In genomic region chr2:85433511-85434089, GRCh38 we compare ENCODE assay signal across 8 cellular contexts. TPM values are rescaled to one million over a fixed set of nuclear protein-coding genes. Genes with fewer than 3 reads are reported as not detected.
A peak's percentile ranks its signal among the peaks of the same experiment; 100 is the strongest.
DNase-seq lines count a peak whose midpoint lies in the region; TF ChIP-seq lines count a peak whose summit lies in the region.

No MANE protein-coding gene starts in this region.

- H3K9me3 Mint-ChIP-seq in activated T-cell treated with anti-CD3 and anti-CD28 coated beads, Interleukin-2, amount 50 U/mL, for 24 hours = no peaks in the 10 kb centered on the region

- H3K27ac Mint-ChIP-seq in activated T-cell treated with anti-CD3 and anti-CD28 coated beads, Interleukin-2, amount 50 U/mL, for 24 hours = no peak overlapping the region

- 41% methylated on average over 4 of the region's 6 CpGs for WGBS in suprapubic skin

- no peaks in the 10 kb centered on the region for H3K36me3 ChIP-seq in suprapubic skin

- H3K4me1 Mint-ChIP-seq in activated T-cell treated with anti-CD3 and anti-CD28 coated beads, Interleukin-2, amount 50 U/mL, for 24 hours (ENCODE audit: low read depth) = peaks cover 17% of the 10 kb centered on the region

- H3K4me3 Mint-ChIP-seq in activated T-cell treated with anti-CD3 and anti-CD28 coated beads, Interleukin-2, amount 50 U/mL, for 24 hours = no peak overlapping the region

- no peak for TF ChIP-seq POLR2A in suprapubic skin (IDR thresholded peaks at IDR 0.05)

- no peaks in the 10 kb centered on the region for H3K36me3 Mint-ChIP-seq in activated T-cell treated with anti-CD3 and anti-CD28 coated beads, Interleukin-2, amount 50 U/mL, for 24 hours (ENCODE audit: low read depth)

- peak; percentile 47 for DNase-seq in NCI-H2029 (lab: John Stamatoyannopoulos, UW)
- no peak for DNase-seq in NCI-H2029 treated with DMSO at 0.1 percent for 48 hours (lab: John Stamatoyannopoulos, UW)
- DNase-seq in brain pericyte (ENCODE audit: low read depth, low spot score) = peak; percentile 92
- DNase-seq in kidney tubule cell (ENCODE audit: low spot score) = peak; percentile 76
- DNase-seq in suprapubic skin (ENCODE audit: low spot score in 2 of 2) = peak; percentile 91 to 93
- no peak for DNase-seq in stimulated activated naive CD4-positive, alpha-beta T cell treated with Interleukin-2 at 50 U/mL for 16 hours (lab: John Stamatoyannopoulos, UW)
- DNase-seq in activated CD8-positive, alpha-beta memory T cell treated with anti-CD3 and anti-CD28 coated beads, Interleukin-2, amount 50 U/mL, for 4 hours = no peak
- no peak for DNase-seq in activated T-cell treated with anti-CD3 and anti-CD28 coated beads, Interleukin-2, amount 50 U/mL, for 24 hours

- no peaks in the 10 kb centered on the region for H3K27me3 ChIP-seq in suprapubic skin

- no peak for TF ChIP-seq CTCF in suprapubic skin (IDR thresholded peaks at IDR 0.05)

- H3K27ac ChIP-seq in suprapubic skin = peak overlapping the region; percentile 15

- H3K27me3 Mint-ChIP-seq in activated T-cell treated with anti-CD3 and anti-CD28 coated beads, Interleukin-2, amount 50 U/mL, for 24 hours = no peaks in the 10 kb centered on the region

- H3K4me3 ChIP-seq in suprapubic skin = no peak overlapping the region

- peaks cover 57% of the 10 kb centered on the region for H3K4me1 ChIP-seq in suprapubic skin

- H3K9me3 ChIP-seq in suprapubic skin = no peaks in the 10 kb centered on the region

- no peak for TF ChIP-seq EP300 in suprapubic skin (IDR thresholded peaks at IDR 0.05)

RNA-seq across cellular contexts. Expression of gene SH2D6, which starts 15.1 kb away (rescaled TPM):
- total RNA-seq in suprapubic skin = not detected

RNA-seq across cellular contexts. Expression of gene CAPG, which starts 23.4 kb away (rescaled TPM):
- 100 to 1,000 TPM; 139 to 212 (median 172) TPM for total RNA-seq in suprapubic skin

Comparison
In these comparisons a context has a peak if more than half of its experiments do, and no peak if none do; other contexts are left out.
1. DNase-seq: peak in NCI-H2029 (single experiment), brain pericyte (single experiment), kidney tubule cell (single experiment) and suprapubic skin (2 of 2); none in NCI-H2029 treated with DMSO at 0.1 percent for 48 hours (single experiment), stimulated activated naive CD4-positive, alpha-beta T cell treated with Interleukin-2 at 50 U/mL for 16 hours (single experiment), activated CD8-positive, alpha-beta memory T cell treated with anti-CD3 and anti-CD28 coated beads, Interleukin-2, amount 50 U/mL, for 4 hours (single experiment) and activated T-cell treated with anti-CD3 and anti-CD28 coated beads, Interleukin-2, amount 50 U/mL, for 24 hours (single experiment).